ENCODE assay signal across 18 cellular contexts in the genomic region with DNA sequence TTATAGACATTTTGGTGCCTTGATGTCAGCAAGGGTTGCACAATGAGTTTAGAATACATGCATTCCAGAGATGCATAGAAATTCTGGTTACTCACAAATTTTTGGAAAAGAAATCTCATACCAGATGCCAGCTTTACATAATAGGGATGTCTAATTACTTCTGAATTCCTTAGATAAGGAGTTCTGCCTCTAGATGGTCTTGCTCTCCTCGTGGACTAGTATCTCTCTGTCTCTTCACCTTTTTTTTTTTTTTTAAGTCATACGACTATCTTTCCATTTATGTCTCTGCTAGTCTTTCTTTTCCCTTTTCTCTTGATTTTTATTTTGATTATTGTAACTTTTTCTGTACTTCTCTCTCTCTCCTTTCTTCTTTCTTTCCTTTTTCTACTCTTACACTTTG. TPM values are rescaled to one million over a fixed set of nuclear protein-coding genes. Genes with fewer than 3 reads are reported as not detected.
"Had no signal": no experiment of that assay in that cellular context is flagged by ENCODE, and none has a peak within 500 bp of the region (broad histone marks: within the 10 kb centered on the region; RNA-seq: fewer than 3 reads in every experiment).

No MANE protein-coding gene starts in this region.

RNA-seq across cellular contexts. Expression of a gene that starts 16.1 kb away (rescaled TPM):
- total RNA-seq: activated B cell treated with CpG ODN at 0.5 μM for 24 hours; activated CD4-positive, alpha-beta memory T cell treated with anti-CD3 and anti-CD28 coated beads for 36 hours; activated CD4-positive, alpha-beta T cell treated with anti-CD3 and anti-CD28 coated beads, Interleukin-2, amount 10 ng/mL, durations not matched to agents 24 days and 14 days; activated CD8-positive, alpha-beta memory T cell treated with anti-CD3 and anti-CD28 coated beads for 36 hours; activated CD8-positive, alpha-beta T cell treated with anti-CD3 and anti-CD28 coated beads for 36 hours; activated naive CD4-positive, alpha-beta T cell treated with anti-CD3 and anti-CD28 coated beads for 36 hours; activated naive CD4-positive, alpha-beta T cell treated with anti-CD3 and anti-CD28 coated beads, Interleukin-2, amount 50 U/mL, for 72 hours; activated naive CD8-positive, alpha-beta T cell treated with anti-CD3 and anti-CD28 coated beads for 36 hours; activated T-cell treated with anti-CD3 and anti-CD28 coated beads, Interleukin-2, amount 50 U/mL, for 4 hours; activated T-cell treated with anti-CD3 and anti-CD28 coated beads, Interleukin-2, amount 50 U/mL, for 72 hours; activated T-helper 1 cell treated with anti-CD3 and anti-CD28 coated beads, Interleukin-12 subunit alpha, Interleukin-12 subunit beta, Interleukin-2, Interleukin-4 antibody, amounts not matched to agents 30 ng/mL and 10 ng/mL and 1 ng/mL, durations not matched to agents 14 hours and 24 hours and 36 hours; adrenal gland; aorta; astrocyte; cardiac septum; T-helper 1 cell treated with Interleukin-12 subunit alpha and Interleukin-12 subunit beta and Interleukin-4 antibody, amounts not matched to agents 30 ng/mL and 1 ng/mL, for 36 hours; T-helper 17 cell; T-helper 2 cell treated with Interferon-gamma antibody and Interleukin-4, amounts not matched to agents 100 ng/mL and 5 ng/mL, for 36 hours had no signal
- polyA plus RNA-seq: adrenal gland, aorta had no signal
